ENCODE assay signal across 12 cellular contexts in genomic region chr1:13732971-13733667, GRCh38. TPM values are rescaled to one million over a fixed set of nuclear protein-coding genes. Genes with fewer than 3 reads are reported as not detected.
DNase-seq lines count a peak whose midpoint lies in the region; ATAC-seq lines count a peak whose summit lies in the region.
"Had no signal": no experiment of that assay in that cellular context is flagged by ENCODE, and none has a peak within 500 bp of the region (broad histone marks: within the 10 kb centered on the region; RNA-seq: fewer than 3 reads in every experiment).

No MANE protein-coding gene starts in this region.

- in situ Hi-C loops in G401 (cut with HindIII; ENCODE audit: low sequenced_read_pairs): no loop called here

- peak overlapping the region; percentile 66 to 88 (median 80) for H3K4me3 Mint-ChIP-seq in immature natural killer cell

- H3K36me3 Mint-ChIP-seq in immature natural killer cell: no peaks in the 10 kb centered on the region

- peak overlapping the region; percentile 91 to 100 (median 98) for H3K27ac Mint-ChIP-seq in immature natural killer cell

- H3K27me3 Mint-ChIP-seq in immature natural killer cell (ENCODE audit: low read depth in 3 of 3): peaks cover 3 to 12% (median 10%) of the 10 kb centered on the region in 3 donors

- no peaks in the 10 kb centered on the region for H3K9me3 Mint-ChIP-seq in immature natural killer cell

- peaks cover 64 to 73% of the 10 kb centered on the region in 2 donors for H3K4me1 Mint-ChIP-seq in immature natural killer cell

- no peak for ATAC-seq in HG02852 (IDR thresholded peaks at IDR 0.05; ENCODE audit: unreplicated experiment)

- DNase-seq in CD1c-positive myeloid dendritic cell (ENCODE audit: extremely low spot score) (peak; percentile 31), immature natural killer cell (peak; percentile 57 to 62 (median 60)), G401 (ENCODE audit: low spot score) (no peak), HK-2 (ENCODE audit: unreplicated experiment) (no peak), NCI-H2107 treated with DMSO at 0.1 percent for 48 hours (lab: John Stamatoyannopoulos, UW; ENCODE audit: unreplicated experiment) (no peak)
- peak; percentile 70 for DNase-seq in Jurkat, Clone E6-1 (ENCODE audit: low read depth, low spot score)
- DNase-seq in activated CD4-positive, alpha-beta T cell treated with anti-CD3 and anti-CD28 coated beads, Interleukin-2, amount 50 U/mL, for 1 hour: peak; percentile 21
- DNase-seq: H7, hippocampal formation, NCI-H1417 treated with DMSO at 0.1 percent for 48 hours, upper lobe of left lung had no signal

- no peak overlapping the region for H3K4me3 ChIP-seq in Jurkat, Clone E6-1 (ENCODE audit: low read length)
- H3K4me3 ChIP-seq: upper lobe of left lung had no signal

RNA-seq across cellular contexts. Expression of gene PRDM2, which starts 33.1 kb away (rescaled TPM):
- polyA plus RNA-seq in Jurkat, Clone E6-1 (2012; ENCODE audit: insufficient read depth, insufficient read length): 21.7 TPM
- polyA plus RNA-seq in immature natural killer cell: 10 to 100 TPM in 2 of 3 donors, 1 to 10 TPM in 1; 9.6 to 34.1 (median 10.8) TPM
- 1.1 and 7.9 TPM in 2 replicates for total RNA-seq in G401 (2014; rRNA removed; shearing (Covaris generic))

Comparison
In these comparisons a context has a peak if more than half of its experiments do, and no peak if none do; other contexts are left out.
1. DNase-seq: peak in CD1c-positive myeloid dendritic cell (single experiment), Jurkat, Clone E6-1 (single experiment), activated CD4-positive, alpha-beta T cell treated with anti-CD3 and anti-CD28 coated beads, Interleukin-2, amount 50 U/mL, for 1 hour (single experiment) and immature natural killer cell (3 of 3); none in G401 (single experiment), HK-2 (single experiment) and NCI-H2107 treated with DMSO at 0.1 percent for 48 hours (single experiment).